ENCODE assay signal across 7 cellular contexts in genomic region chr2:241595600-241596140, GRCh38. TPM values are rescaled to one million over a fixed set of nuclear protein-coding genes. Genes with fewer than 3 reads are reported as not detected.
DNase-seq lines count a peak whose midpoint lies in the region; ATAC-seq and TF ChIP-seq lines count a peak whose summit lies in the region.
"Had no signal": no experiment of that assay in that cellular context is flagged by ENCODE, and none has a peak within 500 bp of the region (broad histone marks: within the 10 kb centered on the region; RNA-seq: fewer than 3 reads in every experiment).

No MANE protein-coding gene starts in this region.

- H3K4me2 ChIP-seq in OCI-LY1 (ENCODE audit: low read length): no peak overlapping the region

- H3K9ac ChIP-seq in OCI-LY1 (ENCODE audit: low read length): no peak overlapping the region

- no peak overlapping the region for H3K27ac ChIP-seq in OCI-LY1 (ENCODE audit: low read depth, low read length, poor library complexity, severe bottlenecking)
- H3K27ac ChIP-seq: thoracic aorta had no signal

- no peaks in the 10 kb centered on the region for H3K4me1 ChIP-seq in OCI-LY1 (ENCODE audit: insufficient read depth, low read length, severe bottlenecking)

- H2AFZ ChIP-seq in OCI-LY1 (ENCODE audit: low read length): no peak overlapping the region

- peaks cover 30% of the 10 kb centered on the region; the same call in 1 of the 2 replicates for H3K36me3 ChIP-seq in OCI-LY1 (ENCODE audit: insufficient read depth, low read length)

- no peaks in the 10 kb centered on the region for H3K79me2 ChIP-seq in OCI-LY1 (ENCODE audit: insufficient read depth, low read length)

- no peaks in the 10 kb centered on the region for H3K9me2 ChIP-seq in OCI-LY1 (ENCODE audit: low read depth, low read length)

- peak; percentile 46 for ATAC-seq in left colon
- no peak for ATAC-seq in HG03342 (IDR thresholded peaks at IDR 0.05; ENCODE audit: unreplicated experiment)

- no peaks in the 10 kb centered on the region for H4K20me1 ChIP-seq in OCI-LY1 (ENCODE audit: insufficient read depth, low read length)

- DNase-seq in GM12864 (ENCODE audit: low read depth) (no peak), left colon (no peak), NCI-H1105 (lab: John Stamatoyannopoulos, UW) (no peak), activated T-cell treated with anti-CD3 and anti-CD28 coated beads for 4 hours (no peak)

- TF ChIP-seq CTCF in GM12864 (IDR thresholded peaks at IDR 0.05; ENCODE audit: low read depth, low read length, missing control alignments) (peak; percentile 51), OCI-LY1 (IDR thresholded peaks at IDR 0.05; ENCODE audit: low read length) (peak; percentile 36; the same call in 1 of the 2 replicates)

- intact Hi-C loops in left colon (cut with DNase I, micrococcal nuclease): no loop called here

- no peak overlapping the region for H3K4me3 ChIP-seq in GM12864 (ENCODE audit: low read depth, low read length)
- H3K4me3 ChIP-seq in OCI-LY1 (ENCODE audit: low read depth, low read length, poor library complexity, severe bottlenecking): no peak overlapping the region
- H3K4me3 ChIP-seq: thoracic aorta had no signal

- no peaks in the 10 kb centered on the region for H3K27me3 ChIP-seq in OCI-LY1 (ENCODE audit: insufficient read depth, low read length)

- no peaks in the 10 kb centered on the region for H3F3A ChIP-seq in OCI-LY1 (ENCODE audit: insufficient read depth, low read length)

- no peaks in the 10 kb centered on the region for H3K9me3 ChIP-seq in OCI-LY1 (ENCODE audit: low read length)
- H3K9me3 ChIP-seq: thoracic aorta had no signal

RNA-seq across cellular contexts. Expression of gene BOK, which starts 37.1 kb away (rescaled TPM):
- 10 to 100 TPM; 10.3 to 14.2 TPM for total RNA-seq in left colon

RNA-seq across cellular contexts. Expression of gene THAP4, which starts 41.3 kb away (rescaled TPM):
- total RNA-seq in left colon: 10 to 100 TPM; 86.0 to 86.7 TPM

RNA-seq across cellular contexts. Expression of gene ATG4B, which starts 41.8 kb away (rescaled TPM):
- total RNA-seq in left colon: 10 to 100 TPM; 90.0 to 95.9 TPM
